10 cellular contexts compared by ENCODE assay signal in the genomic region with DNA sequence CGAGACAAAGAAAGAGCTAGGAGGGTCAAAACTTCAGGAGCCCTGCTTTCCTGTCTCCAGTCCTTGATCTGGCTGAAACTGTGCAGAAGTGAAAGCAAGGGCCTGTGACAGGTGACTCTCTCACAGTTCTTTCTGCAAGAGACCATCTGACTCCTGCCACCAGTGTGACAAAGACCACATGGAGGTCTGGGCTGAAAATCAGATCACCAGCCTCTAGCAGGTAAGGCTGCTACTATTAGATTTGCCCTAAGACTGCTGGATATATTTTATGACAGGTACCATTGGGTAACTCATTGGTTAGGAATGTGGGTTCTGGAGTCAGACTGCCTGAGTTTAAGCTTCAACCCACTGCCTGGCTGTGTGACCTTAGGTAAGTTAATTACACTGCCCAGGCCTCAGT.
DNase-seq lines count a peak whose midpoint lies in the region; ATAC-seq, FAIRE-seq and TF ChIP-seq lines count a peak whose summit lies in the region.
"Had no signal": no experiment of that assay in that cellular context is flagged by ENCODE, and none has a peak within 500 bp of the region (broad histone marks: within the 10 kb centered on the region; RNA-seq: fewer than 3 reads in every experiment).

No MANE protein-coding gene starts in this region.

- FAIRE-seq in GM12891 (lab: Jason Lieb, UNC), result peak; percentile 75

- intact Hi-C loops in prostate gland (cut with DNase I) (no loop called here), heart right ventricle (cut with DNase I) (loop anchor here in 2 of 10 donors (5.0 to 10.0 kb wide), 2 partner anchors 208 to 221 kb away; no protein-coding TSS in a partner anchor)

- WGBS in prostate gland, result 81% methylated on average over 1 of the region's 1 CpG
- 49 to 70% methylated on average over 1 of the region's 1 CpG for WGBS in heart right ventricle, 2 donors

- H3K4me1 Mint-ChIP-seq in activated naive CD8-positive, alpha-beta T cell treated with anti-CD3 and anti-CD28 coated beads, Interleukin-2, amount 50 U/mL, for 24 hours, result no peaks in the 10 kb centered on the region

- H3K27ac ChIP-seq in prostate gland (no peak overlapping the region), heart right ventricle (peak overlapping the region in 1 of 10 donors; percentile 39)

- H3K9me3 Mint-ChIP-seq in activated naive CD8-positive, alpha-beta T cell treated with anti-CD3 and anti-CD28 coated beads, Interleukin-2, amount 50 U/mL, for 24 hours, result no peaks in the 10 kb centered on the region

- no peak overlapping the region for H3K27ac Mint-ChIP-seq in activated naive CD8-positive, alpha-beta T cell treated with anti-CD3 and anti-CD28 coated beads, Interleukin-2, amount 50 U/mL, for 24 hours

- ATAC-seq in GM21526 (IDR thresholded peaks at IDR 0.05; ENCODE audit: low FRiP score, unreplicated experiment) (peak; percentile 83), HG03442 (IDR thresholded peaks at IDR 0.05; ENCODE audit: unreplicated experiment) (peak; percentile 75), heart right ventricle (no peak)
- no peak for ATAC-seq in activated naive CD8-positive, alpha-beta T cell treated with anti-CD3 and anti-CD28 coated beads, Interleukin-2, amount 50 U/mL, for 24 hours

- H3K4me3 Mint-ChIP-seq in activated naive CD8-positive, alpha-beta T cell treated with anti-CD3 and anti-CD28 coated beads, Interleukin-2, amount 50 U/mL, for 24 hours, result no peak overlapping the region
- H3K4me3 Mint-ChIP-seq: neural crest cell had no signal

- H3K4me3 ChIP-seq in choroid plexus epithelial cell (ENCODE audit: low read depth, low read length) (no peak overlapping the region), prostate gland (no peak overlapping the region), heart right ventricle (no peak overlapping the region)

- H3K9me3 ChIP-seq in prostate gland (no peaks in the 10 kb centered on the region), heart right ventricle (no peaks in the 10 kb centered on the region)

- no peak for TF ChIP-seq CTCF in choroid plexus epithelial cell (conservative IDR thresholded peaks at IDR 0.05; ENCODE audit: low read depth, low read length)
- no peak for TF ChIP-seq CTCF in prostate gland (IDR thresholded peaks at IDR 0.05)
- TF ChIP-seq CTCF in heart right ventricle (IDR thresholded peaks at IDR 0.05), result no peak

- H3K27me3 ChIP-seq in prostate gland (replicated peaks; ENCODE audit: insufficient read depth), result no peaks in the 10 kb centered on the region
- H3K27me3 ChIP-seq in heart right ventricle, result no peaks in the 10 kb centered on the region

- no peak for DNase-seq in GM12891 (ENCODE audit: insufficient read length, low spot score)
- DNase-seq in choroid plexus epithelial cell (ENCODE audit: low read depth), result peak; percentile 30
- DNase-seq in activated CD4-positive, alpha-beta T cell treated with anti-CD3 and anti-CD28 coated beads for 48 hours, result no peak
- no peak for DNase-seq in prostate gland (ENCODE audit: low spot score)
- DNase-seq in heart right ventricle, result no peak
- DNase-seq in activated naive CD8-positive, alpha-beta T cell treated with anti-CD3 and anti-CD28 coated beads, Interleukin-2, amount 50 U/mL, for 24 hours, result no peak
- DNase-seq: NCI-H1105 had no signal

- H3K4me1 ChIP-seq in prostate gland (replicated peaks) (no peaks in the 10 kb centered on the region), heart right ventricle (peaks cover 0 to 36% (median 9%) of the 10 kb centered on the region in 9 donors)

- no peaks in the 10 kb centered on the region for H3K36me3 Mint-ChIP-seq in activated naive CD8-positive, alpha-beta T cell treated with anti-CD3 and anti-CD28 coated beads, Interleukin-2, amount 50 U/mL, for 24 hours (ENCODE audit: low read depth)

- TF ChIP-seq POLR2A in GM12891 (IDR thresholded peaks at IDR 0.05; ENCODE audit: low read depth, low read length) (no peak), prostate gland (IDR thresholded peaks at IDR 0.05) (no peak)

- H3K36me3 ChIP-seq in prostate gland, result no peaks in the 10 kb centered on the region
- no peaks in the 10 kb centered on the region for H3K36me3 ChIP-seq in heart right ventricle

- peaks cover 3% of the 10 kb centered on the region for H3K27me3 Mint-ChIP-seq in activated naive CD8-positive, alpha-beta T cell treated with anti-CD3 and anti-CD28 coated beads, Interleukin-2, amount 50 U/mL, for 24 hours

TF ChIP-seq in GM12891, 5 proteins besides CTCF, POLR2A, EP300 and RAD21:
- TF ChIP-seq PAX5 (IDR thresholded peaks at IDR 0.05; ENCODE audit: insufficient read depth, low read length, severe bottlenecking) (no peak), SPI1 (IDR thresholded peaks at IDR 0.05; ENCODE audit: low read depth, low read length) (peak; percentile 75), TAF1 (IDR thresholded peaks at IDR 0.05; ENCODE audit: low read depth, low read length) (no peak)

Comparison
In these comparisons a context has a peak if more than half of its experiments do, and no peak if none do; other contexts are left out.
1. ATAC-seq: peak in GM21526 (single experiment) and HG03442 (single experiment); none in heart right ventricle (0 of 8) and activated naive CD8-positive, alpha-beta T cell treated with anti-CD3 and anti-CD28 coated beads, Interleukin-2, amount 50 U/mL, for 24 hours (single experiment).